Comparison of ENCODE assay signal across 12 cellular contexts in genomic region chr12:120242971-120243699, GRCh38. TPM values are rescaled to one million over a fixed set of nuclear protein-coding genes. Genes with fewer than 3 reads are reported as not detected.
DNase-seq lines count a peak whose midpoint lies in the region; ATAC-seq and TF ChIP-seq lines count a peak whose summit lies in the region.
"Had no signal": no experiment of that assay in that cellular context is flagged by ENCODE, and none has a peak within 500 bp of the region (broad histone marks: within the 10 kb centered on the region; RNA-seq: fewer than 3 reads in every experiment).

No MANE protein-coding gene starts in this region.

- peaks cover 77% of the 10 kb centered on the region for H3K4me1 ChIP-seq in ACC112 (ENCODE audit: control insufficient read depth, insufficient read depth, low read length, unreplicated experiment)
- peaks cover 0 to 27% (median 7%) of the 10 kb centered on the region in 4 donors for H3K4me1 ChIP-seq in right lobe of liver

- no peak overlapping the region for H2AFZ ChIP-seq in ACC112 (ENCODE audit: low read length, unreplicated experiment)
- H2AFZ ChIP-seq: PC-9 had no signal

- no peak for TF ChIP-seq POLR2A in right lobe of liver (IDR thresholded peaks at IDR 0.05)

- intact Hi-C loops in right lobe of liver (cut with DNase I): no loop called here

- no peak for ATAC-seq in right lobe of liver

- WGBS in right lobe of liver (ENCODE audit: insufficient coverage, low coverage, low lambda C conversion rate, missing lambda C conversion rate): 73% methylated on average over 7 of the region's 8 CpGs

- H3K9me3 ChIP-seq in right lobe of liver: no peaks in the 10 kb centered on the region
- H3K9me3 ChIP-seq: transverse colon had no signal

- H3K36me3 ChIP-seq in ACC112 (ENCODE audit: insufficient read depth, low read length) (no peaks in the 10 kb centered on the region; the same call in 1 of the 2 replicates), right lobe of liver (peaks cover 0 to 2% (median 0%) of the 10 kb centered on the region in 4 donors)
- H3K36me3 ChIP-seq: transverse colon had no signal

- H3K27me3 ChIP-seq in ACC112 (ENCODE audit: insufficient read depth, low read length): no peaks in the 10 kb centered on the region
- no peaks in the 10 kb centered on the region for H3K27me3 ChIP-seq in right lobe of liver
- H3K27me3 ChIP-seq: transverse colon had no signal

- DNase-seq in RWPE1 (ENCODE audit: low spot score): no peak
- DNase-seq in right lobe of liver: no peak
- no peak for DNase-seq in cerebellar cortex (ENCODE audit: low spot score)
- no peak for DNase-seq in NCI-H187 treated with DMSO at 0.1 percent for 48 hours (lab: John Stamatoyannopoulos, UW)
- DNase-seq in NCI-H748 treated with DMSO at 0.1 percent for 48 hours (lab: John Stamatoyannopoulos, UW): no peak
- DNase-seq: effector CD8-positive, alpha-beta T cell; EL; head of caudate nucleus; PC-9; retina; transverse colon had no signal

- H3K4me3 ChIP-seq in ACC112 (ENCODE audit: low read depth, low read length) (no peak overlapping the region), right lobe of liver (no peak overlapping the region)
- H3K4me3 ChIP-seq: PC-9, transverse colon had no signal

- peak overlapping the region; percentile 13; the same call in 1 of the 2 replicates for H3K27ac ChIP-seq in ACC112 (ENCODE audit: low read depth, low read length)
- H3K27ac ChIP-seq in RWPE1: peak overlapping the region; percentile 100
- peak overlapping the region; percentile 13 to 33 (median 15) for H3K27ac ChIP-seq in right lobe of liver
- H3K27ac ChIP-seq: PC-9 had no signal

- TF ChIP-seq CTCF in RWPE1 (conservative IDR thresholded peaks at IDR 0.05; ENCODE audit: low read depth) (no peak), right lobe of liver (IDR thresholded peaks at IDR 0.05) (no peak)

- H3K79me2 ChIP-seq in ACC112 (ENCODE audit: control insufficient read depth, insufficient read depth, low read length, unreplicated experiment): peaks cover 80% of the 10 kb centered on the region

- POLR2A ChIA-PET in RWPE1 (lab: Yijun Ruan, JAX; ENCODE audit: low non-redundant PET): interaction anchor here (0.8 to 1.3 kb wide), 2 partner anchors 11 to 19 kb away, joined by 3 to 6 read pairs; no protein-coding TSS in a partner anchor

- CTCF ChIA-PET in RWPE1 (lab: Yijun Ruan, JAX): interaction anchor here (0.9 to 2.9 kb wide), 4 partner anchors 14 to 19 kb away, joined by 3 to 13 read pairs (median 4); no protein-coding TSS in a partner anchor

RNA-seq across cellular contexts. Expression of gene PXN, which starts 22.4 kb away (rescaled TPM):
- total RNA-seq in right lobe of liver: 10 to 100 TPM; 15.1 to 32.6 (median 24.1) TPM

RNA-seq across cellular contexts. Expression of gene RPLP0, which starts 42.2 kb away (rescaled TPM):
- total RNA-seq in right lobe of liver: 1,000 to 10,000 TPM in 2 of 6 experiments, 100 to 1,000 TPM in 4; 549 to 1,070 (median 665) TPM

RNA-seq across cellular contexts. Expression of gene RNU4-2, which starts 48.6 kb away (rescaled TPM):
- 1,000 to 10,000 TPM in 4 of 6 experiments, under 1 TPM in 2; under 0.01 to 8,070 (median 3,211) TPM for total RNA-seq in right lobe of liver

RNA-seq across cellular contexts. Expression of gene GCN1, which starts 48.6 kb away (rescaled TPM):
- 10 to 100 TPM; 29.9 to 62.8 (median 39.4) TPM for total RNA-seq in right lobe of liver

RNA-seq across cellular contexts. Expression of gene RNU4-1, which starts 49.9 kb away (rescaled TPM):
- 1,000 to 10,000 TPM in 4 of 6 experiments, under 1 TPM in 1, not detected in 1; under 0.01 to 2,710 (median 2,128) TPM for total RNA-seq in right lobe of liver

Comparison
In these comparisons a context has a peak if more than half of its experiments do, and no peak if none do; other contexts are left out.
1. H3K27ac ChIP-seq: peak in every context shown above with its lines; median percentile 100 in RWPE1; 15 in right lobe of liver; 13 in ACC112.